1 cellular context compared by ENCODE assay signal in genomic region chr2:71130325-71131260, GRCh38.
TF ChIP-seq lines count a peak whose summit lies in the region.

Gene MPHOSPH10 (plus strand): TSS chr2:71130634. CDS start chr2:71130666, 32 bp downstream.

TF ChIP-seq in HepG2, 621 proteins besides CTCF, POLR2A, EP300 and RAD21 (continued from another document and continues in another):
- TF ChIP-seq MNT (IDR thresholded peaks at IDR 0.05): peak; percentile 55
- TF ChIP-seq CBX1 (IDR thresholded peaks at IDR 0.05; ENCODE audit: low read depth): peak; percentile 95
- peak; percentile 52 for TF ChIP-seq JARID2 (CRISPR knock-in tag; IDR thresholded peaks at IDR 0.05; ENCODE audit: insufficient replicate concordance)
- no peak for TF ChIP-seq PRPF4 (IDR thresholded peaks at IDR 0.05; ENCODE audit: low read depth, low read length, poor library complexity, severe bottlenecking)
- no peak for TF ChIP-seq THYN1 (CRISPR knock-in tag; IDR thresholded peaks at IDR 0.05; ENCODE audit: borderline replicate concordance, low read depth)
- peak; percentile 97 for TF ChIP-seq GABPA (IDR thresholded peaks at IDR 0.05; ENCODE audit: low read depth, low read length)
- peak; percentile 99 for TF ChIP-seq GABPA (CRISPR knock-in tag; IDR thresholded peaks at IDR 0.05; ENCODE audit: low read depth)
- TF ChIP-seq MYNN (CRISPR knock-in tag; IDR thresholded peaks at IDR 0.05; ENCODE audit: low read depth): 0 out of 2 replicates have a peak, but pooled peaks have one; percentile 56
- TF ChIP-seq ZNF142 (CRISPR knock-in tag; IDR thresholded peaks at IDR 0.05): peak; percentile 92
- TF ChIP-seq PPARG (CRISPR knock-in tag; conservative IDR thresholded peaks at IDR 0.05): no peak
- TF ChIP-seq HMGXB4 (CRISPR knock-in tag; IDR thresholded peaks at IDR 0.05; ENCODE audit: borderline replicate concordance in 1 of 2, low read depth in 1 of 2): peak; percentile 93 to 94
- TF ChIP-seq PATZ1 (CRISPR knock-in tag; IDR thresholded peaks at IDR 0.05): peak; percentile 42; the same call in 1 of the 2 replicates
- TF ChIP-seq ZNF713 (CRISPR knock-in tag; IDR thresholded peaks at IDR 0.05): no peak
- no peak for TF ChIP-seq ZNF24 (IDR thresholded peaks at IDR 0.05)
- TF ChIP-seq SNRNP70 (IDR thresholded peaks at IDR 0.05; ENCODE audit: low read depth, low read length): no peak
- TF ChIP-seq ZNF546 (CRISPR knock-in tag; conservative IDR thresholded peaks at IDR 0.05): peak; percentile 84
- no peak for TF ChIP-seq KIAA2018 (CRISPR knock-in tag; IDR thresholded peaks at IDR 0.05; ENCODE audit: borderline replicate concordance)
- peak; percentile 78 for TF ChIP-seq GMEB1 (CRISPR knock-in tag; IDR thresholded peaks at IDR 0.05; ENCODE audit: borderline replicate concordance)
- TF ChIP-seq ZNF704 (CRISPR knock-in tag; IDR thresholded peaks at IDR 0.05; ENCODE audit: borderline replicate concordance): peak; percentile 82
- TF ChIP-seq SP2 (CRISPR knock-in tag; IDR thresholded peaks at IDR 0.05): peak; percentile 64; the same call in 1 of the 2 replicates
- 0 out of 2 replicates have a peak, but pooled peaks have one; percentile 14 for TF ChIP-seq NFIC (IDR thresholded peaks at IDR 0.05; ENCODE audit: low read length)
- peak; percentile 91; the same call in 1 of the 2 replicates for TF ChIP-seq FIP1L1 (IDR thresholded peaks at IDR 0.05; ENCODE audit: borderline replicate concordance, insufficient read depth, low read depth, low read length)
- TF ChIP-seq ZNF616 (CRISPR knock-in tag; IDR thresholded peaks at IDR 0.05; ENCODE audit: low read depth): peak; percentile 54; the same call in 1 of the 2 replicates
- peak; percentile 55; the same call in 1 of the 2 replicates for TF ChIP-seq ZNF143 (CRISPR knock-in tag; IDR thresholded peaks at IDR 0.05)
- no peak for TF ChIP-seq ATF1 (CRISPR knock-in tag; IDR thresholded peaks at IDR 0.05)
- TF ChIP-seq HIVEP1 (CRISPR knock-in tag; IDR thresholded peaks at IDR 0.05): peak; percentile 92
- 0 out of 2 replicates have a peak, but pooled peaks have one; percentile 35 for TF ChIP-seq NCOA1 (CRISPR knock-in tag; IDR thresholded peaks at IDR 0.05)
- no peak for TF ChIP-seq CHD2 (IDR thresholded peaks at IDR 0.05; ENCODE audit: low read depth, low read length)
- TF ChIP-seq ZKSCAN5 (CRISPR knock-in tag; IDR thresholded peaks at IDR 0.05): 0 out of 2 replicates have a peak, but pooled peaks have one; percentile 26
- TF ChIP-seq KLF6 (CRISPR knock-in tag; IDR thresholded peaks at IDR 0.05): peak; percentile 99
- peak; percentile 66 for TF ChIP-seq NFYB (CRISPR knock-in tag; IDR thresholded peaks at IDR 0.05)
- TF ChIP-seq U2AF1 (optimal IDR thresholded peaks at IDR 0.05; ENCODE audit: low read depth, low read length): peak; percentile 98
- TF ChIP-seq SMAD1 (CRISPR knock-in tag; IDR thresholded peaks at IDR 0.05; ENCODE audit: borderline replicate concordance, low read depth): peak; percentile 92; the same call in 1 of the 2 replicates
- peak; percentile 80 for TF ChIP-seq KDM5A (IDR thresholded peaks at IDR 0.05; ENCODE audit: borderline replicate concordance, low read length)
- TF ChIP-seq ZNF772 (CRISPR knock-in tag; IDR thresholded peaks at IDR 0.05): peak; percentile 98
